Comparison of ENCODE assay signal across 22 cellular contexts in the genomic region with DNA sequence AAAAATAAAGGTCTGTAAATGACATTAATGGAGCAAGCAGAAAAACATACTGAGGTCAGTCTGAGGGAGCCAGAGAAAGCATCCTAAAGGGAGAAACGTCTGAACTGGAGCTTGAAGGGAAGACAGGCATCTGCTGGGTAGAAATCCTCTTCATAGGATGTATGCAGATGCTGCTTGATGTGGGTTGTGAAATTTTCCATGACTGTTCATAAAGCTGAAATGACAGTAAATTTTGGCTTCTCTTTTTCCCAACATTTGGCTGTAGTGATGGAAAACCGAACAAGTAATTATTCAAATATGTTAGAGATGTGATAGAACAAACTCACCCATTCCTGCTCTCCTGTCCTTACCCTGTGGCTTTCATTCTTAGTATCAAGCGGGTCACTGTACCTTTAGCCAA.
A peak's percentile ranks its signal among the peaks of the same experiment; 100 is the strongest.
DNase-seq lines count a peak whose midpoint lies in the region; ATAC-seq and TF ChIP-seq lines count a peak whose summit lies in the region.
"Had no signal": no experiment of that assay in that cellular context is flagged by ENCODE, and none has a peak within 500 bp of the region (broad histone marks: within the 10 kb centered on the region; RNA-seq: fewer than 3 reads in every experiment).

No MANE protein-coding gene starts in this region.

- TF ChIP-seq POLR2A in gastrocnemius medialis (IDR thresholded peaks at IDR 0.05), result no peak

- intact Hi-C loops in colonic mucosa (cut with DNase I), result no loop called here
- intact Hi-C loops in gastrocnemius medialis (cut with DNase I; ENCODE audit: low total_unique reads), result no loop called here

- no peaks in the 10 kb centered on the region for H3K27me3 ChIP-seq in adipocyte (replicated peaks; ENCODE audit: control insufficient read depth, insufficient read depth, low read length)
- H3K27me3 ChIP-seq in colonic mucosa, result no peaks in the 10 kb centered on the region
- H3K27me3 ChIP-seq in gastrocnemius medialis, result no peaks in the 10 kb centered on the region
- H3K27me3 ChIP-seq: BE2C had no signal

- H3K9ac ChIP-seq in adipocyte (ENCODE audit: low read length), result no peak overlapping the region
- H3K9ac ChIP-seq in colonic mucosa (ENCODE audit: low read depth in 2 of 2, low read length in 2 of 2), result no peak overlapping the region
- H3K9ac ChIP-seq: KMS-11, SK-N-SH had no signal

- no peaks in the 10 kb centered on the region for H3K36me3 Mint-ChIP-seq in activated T-cell treated with anti-CD3 and anti-CD28 coated beads, Interleukin-2, amount 50 U/mL, for 4 hours (ENCODE audit: insufficient read depth)

- no peaks in the 10 kb centered on the region for H3K4me1 Mint-ChIP-seq in activated T-cell treated with anti-CD3 and anti-CD28 coated beads, Interleukin-2, amount 50 U/mL, for 4 hours (ENCODE audit: low read depth)

- no peaks in the 10 kb centered on the region for H3K27me3 Mint-ChIP-seq in activated T-cell treated with anti-CD3 and anti-CD28 coated beads, Interleukin-2, amount 50 U/mL, for 4 hours (ENCODE audit: low read depth)

- no peak overlapping the region for H3K27ac ChIP-seq in colonic mucosa
- no peak overlapping the region for H3K27ac ChIP-seq in gastrocnemius medialis
- H3K27ac ChIP-seq: 22Rv1, KMS-11 had no signal

- H3K9me3 Mint-ChIP-seq in activated T-cell treated with anti-CD3 and anti-CD28 coated beads, Interleukin-2, amount 50 U/mL, for 4 hours, result no peaks in the 10 kb centered on the region

- no peak for ATAC-seq in activated T-cell treated with anti-CD3 and anti-CD28 coated beads, Interleukin-2, amount 50 U/mL, for 4 hours
- no peak for ATAC-seq in gastrocnemius medialis
- ATAC-seq: Panc1 had no signal

- no peak for TF ChIP-seq CTCF in fibroblast of the aortic adventitia (IDR thresholded peaks at IDR 0.05; ENCODE audit: insufficient read depth, low read length)
- TF ChIP-seq CTCF in colonic mucosa (IDR thresholded peaks at IDR 0.05), result no peak
- no peak for TF ChIP-seq CTCF in gastrocnemius medialis (IDR thresholded peaks at IDR 0.05 in 4 of 5, conservative IDR thresholded peaks at IDR 0.05 in 1 of 5)

- H3K4me1 ChIP-seq in adipocyte (ENCODE audit: control insufficient read depth, insufficient read depth, low read length), result peaks cover 13% of the 10 kb centered on the region
- no peaks in the 10 kb centered on the region for H3K4me1 ChIP-seq in colonic mucosa
- no peaks in the 10 kb centered on the region for H3K4me1 ChIP-seq in gastrocnemius medialis
- H3K4me1 ChIP-seq: BE2C had no signal

- no peaks in the 10 kb centered on the region for H3K36me3 ChIP-seq in adipocyte (ENCODE audit: control insufficient read depth, insufficient read depth, low read length, severe bottlenecking)
- H3K36me3 ChIP-seq in colonic mucosa, result no peaks in the 10 kb centered on the region
- H3K36me3 ChIP-seq in gastrocnemius medialis, result no peaks in the 10 kb centered on the region
- H3K36me3 ChIP-seq: BE2C had no signal

- no peak overlapping the region for H3K4me3 ChIP-seq in adipocyte (ENCODE audit: low read length)
- H3K4me3 ChIP-seq in fibroblast of the aortic adventitia (ENCODE audit: low read depth, low read length), result no peak overlapping the region
- no peak overlapping the region for H3K4me3 ChIP-seq in colonic mucosa
- H3K4me3 ChIP-seq in gastrocnemius medialis, result no peak overlapping the region

- H3K9me3 ChIP-seq in adipocyte (ENCODE audit: control insufficient read depth, low read length) (no peaks in the 10 kb centered on the region), colonic mucosa (no peaks in the 10 kb centered on the region), gastrocnemius medialis (no peaks in the 10 kb centered on the region)
- H3K9me3 ChIP-seq: BE2C, SK-N-SH had no signal

- peak; percentile 10 for DNase-seq in NCI-H82 (lab: John Stamatoyannopoulos, UW)
- DNase-seq in NCI-H82 treated with DMSO at 0.1 percent for 48 hours (lab: John Stamatoyannopoulos, UW; ENCODE audit: unreplicated experiment), result no peak
- DNase-seq in adipocyte (ENCODE audit: low read depth), result peak; percentile 22
- DNase-seq in fibroblast of the aortic adventitia (ENCODE audit: low read depth), result peak; percentile 4
- no peak for DNase-seq in activated T-cell treated with anti-CD3 and anti-CD28 coated beads, Interleukin-2, amount 50 U/mL, for 4 hours
- no peak for DNase-seq in colonic mucosa
- no peak for DNase-seq in T-helper 1 cell
- DNase-seq in gastrocnemius medialis, result no peak
- DNase-seq: ACHN; BE2C; GOT3; IMR-90; NCI-H1092 treated with DMSO at 0.1 percent for 48 hours; NCI-H2029; NCI-H2227 treated with DMSO at 0.1 percent for 48 hours; NCI-H510A; NK-92 treated with Interleukin-12 subunit alpha and Interleukin-12 subunit beta, amount 100 ng/mL, for 24 hours; SIG-M5; SK-N-SH had no signal

- in situ Hi-C loops in gastrocnemius medialis (cut with MboI; ENCODE audit: low sequenced_read_pairs in 4 of 4), result no loop called here

- H3K4me3 Mint-ChIP-seq in activated T-cell treated with anti-CD3 and anti-CD28 coated beads, Interleukin-2, amount 50 U/mL, for 4 hours, result no peak overlapping the region

Comparison
In these comparisons a context has a peak if more than half of its experiments do, and no peak if none do; other contexts are left out.
1. DNase-seq: peak in NCI-H82 (single experiment), adipocyte (single experiment) and fibroblast of the aortic adventitia (single experiment); none in NCI-H82 treated with DMSO at 0.1 percent for 48 hours (single experiment), activated T-cell treated with anti-CD3 and anti-CD28 coated beads, Interleukin-2, amount 50 U/mL, for 4 hours (single experiment), colonic mucosa (single experiment), T-helper 1 cell (0 of 5) and gastrocnemius medialis (0 of 2).